In genomic region chr17:53871128-53871527, GRCh38 we compare ENCODE assay signal across 19 cellular contexts. TPM values are rescaled to one million over a fixed set of nuclear protein-coding genes. Genes with fewer than 3 reads are reported as not detected.
"Had no signal": no experiment of that assay in that cellular context is flagged by ENCODE, and none has a peak within 500 bp of the region (broad histone marks: within the 10 kb centered on the region; RNA-seq: fewer than 3 reads in every experiment).

No MANE protein-coding gene starts in this region.

RNA-seq across cellular contexts. Expression of gene KIF2B, which starts 48.4 kb away (rescaled TPM):
- total RNA-seq: chondrocyte, colonic mucosa, dermis microvascular lymphatic vessel endothelial cell, endothelial cell of umbilical vein, esophagus mucosa, esophagus squamous epithelium, gastrocnemius medialis, glomerular endothelial cell, heart right ventricle, kidney epithelial cell, left cardiac atrium, left ventricle myocardium inferior, lower leg skin, lower lobe of right lung, lung microvascular endothelial cell, mesenteric fat pad, mesothelial cell of epicardium, mucosa of descending colon, myocyte had no signal
- polyA plus RNA-seq: endothelial cell of umbilical vein, heart right ventricle had no signal
